ENCODE assay signal across 13 cellular contexts in the genomic region with DNA sequence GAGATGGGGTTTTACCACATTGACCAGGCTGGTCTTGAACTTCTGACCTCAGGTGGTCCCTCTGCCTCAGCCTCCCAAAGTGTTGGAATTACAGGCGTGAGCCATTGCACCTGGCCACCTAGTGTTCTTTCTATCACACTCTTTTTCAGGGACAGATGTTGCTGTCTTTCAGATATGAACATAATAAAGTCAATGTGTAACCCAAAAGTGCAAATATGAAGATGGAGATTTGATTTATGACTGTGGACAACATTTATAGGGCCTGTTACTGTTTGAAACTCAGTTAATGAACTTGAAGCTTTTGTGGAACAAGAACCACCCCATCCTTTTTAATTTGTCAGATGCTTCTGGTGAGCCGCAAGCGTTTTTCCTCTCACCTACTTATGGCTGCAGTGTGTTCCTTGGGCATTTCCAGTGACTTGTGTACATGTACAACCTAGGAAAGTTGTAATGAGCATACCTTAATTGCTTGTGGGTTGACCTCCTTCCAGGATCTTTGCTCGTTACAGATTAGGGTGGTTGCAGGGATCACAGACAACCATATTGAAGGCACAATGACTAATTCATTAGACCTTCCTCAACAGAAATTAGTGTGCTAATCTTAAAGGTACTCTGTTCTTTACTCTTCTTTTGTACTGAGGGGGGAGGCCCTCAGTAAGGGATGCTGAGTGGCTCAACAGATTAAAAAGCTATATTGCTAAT.
"Had no signal": no experiment of that assay in that cellular context is flagged by ENCODE, and none has a peak within 500 bp of the region (broad histone marks: within the 10 kb centered on the region; RNA-seq: fewer than 3 reads in every experiment).

No MANE protein-coding gene starts in this region.

- H3K36me3 Mint-ChIP-seq: naive B cell had no signal

- H3K27ac Mint-ChIP-seq: activated CD4-positive, alpha-beta memory T cell treated with anti-CD3 and anti-CD28 coated beads, Interleukin-2, amount 10 ng/mL, durations not matched to agents 7 days and 5 days; activated T-cell treated with anti-CD3 and anti-CD28 coated beads, Interleukin-2, amount 50 U/mL, for 24 hours; T-helper 2 cell treated with Interferon-gamma antibody and Interleukin-4, amounts not matched to agents 5 μg/mL and 100 μg/mL, for 36 hours had no signal

- H3K27me3 Mint-ChIP-seq: activated CD4-positive, alpha-beta memory T cell treated with anti-CD3 and anti-CD28 coated beads, Interleukin-2, amount 10 ng/mL, durations not matched to agents 7 days and 5 days; activated T-cell treated with anti-CD3 and anti-CD28 coated beads, Interleukin-2, amount 50 U/mL, for 24 hours; naive B cell had no signal

- DNase-seq: activated CD4-positive, alpha-beta memory T cell treated with anti-CD3 and anti-CD28 coated beads, Interleukin-2, amount 10 ng/mL, durations not matched to agents 7 days and 5 days; activated naive CD4-positive, alpha-beta T cell treated with anti-CD3 and anti-CD28 coated beads, Interleukin-2, amount 50 U/mL, for 16 hours; activated T-cell treated with anti-CD3 and anti-CD28 coated beads, Interleukin-2, amount 50 U/mL, for 24 hours; dorsolateral prefrontal cortex; left lung; mammary epithelial cell; naive B cell; retina; stimulated activated CD4-positive, alpha-beta T cell treated with anti-CD3 and anti-CD28 coated beads, Interleukin-2, amount 100 ng/mL, for 48 hours; stomach; testis; upper lobe of left lung had no signal

- H3K4me3 Mint-ChIP-seq: activated CD4-positive, alpha-beta memory T cell treated with anti-CD3 and anti-CD28 coated beads, Interleukin-2, amount 10 ng/mL, durations not matched to agents 7 days and 5 days; activated T-cell treated with anti-CD3 and anti-CD28 coated beads, Interleukin-2, amount 50 U/mL, for 24 hours; T-helper 2 cell treated with Interferon-gamma antibody and Interleukin-4, amounts not matched to agents 5 μg/mL and 100 μg/mL, for 36 hours had no signal

- ATAC-seq: left lung had no signal

- H3K9me3 Mint-ChIP-seq: activated CD4-positive, alpha-beta memory T cell treated with anti-CD3 and anti-CD28 coated beads, Interleukin-2, amount 10 ng/mL, durations not matched to agents 7 days and 5 days; activated T-cell treated with anti-CD3 and anti-CD28 coated beads, Interleukin-2, amount 50 U/mL, for 24 hours; naive B cell; T-helper 2 cell treated with Interferon-gamma antibody and Interleukin-4, amounts not matched to agents 5 μg/mL and 100 μg/mL, for 36 hours had no signal
